ENCODE assay signal across 19 cellular contexts in the genomic region with DNA sequence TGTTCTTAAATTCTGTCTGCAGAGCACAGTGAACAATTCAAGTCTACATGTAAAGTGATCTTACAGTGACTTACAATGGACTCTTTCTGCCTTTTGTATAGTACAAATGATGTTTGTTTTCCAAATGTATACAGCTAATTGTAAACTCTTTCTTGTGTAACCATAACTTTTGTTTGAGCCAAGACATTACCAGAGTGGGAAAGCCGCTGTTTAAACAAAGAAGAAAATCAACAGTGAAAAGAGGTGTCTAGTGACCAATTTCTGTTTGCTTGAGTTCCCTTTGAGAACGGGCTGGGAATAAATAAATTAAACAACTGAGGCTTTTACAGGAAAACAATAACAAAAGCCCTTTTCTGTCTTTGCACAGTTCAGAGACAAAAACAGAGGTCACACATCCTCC.
DNase-seq lines count a peak whose midpoint lies in the region; ATAC-seq and TF ChIP-seq lines count a peak whose summit lies in the region.
"Had no signal": no experiment of that assay in that cellular context is flagged by ENCODE, and none has a peak within 500 bp of the region (broad histone marks: within the 10 kb centered on the region; RNA-seq: fewer than 3 reads in every experiment).

No MANE protein-coding gene starts in this region.

- H3K9me3 Mint-ChIP-seq in endodermal cell = no peaks in the 10 kb centered on the region
- H3K9me3 Mint-ChIP-seq in activated T-cell treated with anti-CD3 and anti-CD28 coated beads, Interleukin-2, amount 50 U/mL, for 4 hours = peaks cover 11% of the 10 kb centered on the region

- no peak overlapping the region for H3K9ac ChIP-seq in endodermal cell (ENCODE audit: extremely low read depth, low read length, poor library complexity, severe bottlenecking)

- no peak overlapping the region for H3K4me3 ChIP-seq in endodermal cell (ENCODE audit: low read length)
- H3K4me3 ChIP-seq in breast epithelium = no peak overlapping the region
- H3K4me3 ChIP-seq: K562, ovary, spleen had no signal

- 48 to 78% methylated on average over 2 of the region's 2 CpGs for WGBS in endodermal cell (ENCODE audit: insufficient coverage in 1 of 2, insufficient read length in 1 of 2), 2 experiments

- TF ChIP-seq CTCF in endodermal cell (conservative IDR thresholded peaks at IDR 0.05) (no peak), breast epithelium (IDR thresholded peaks at IDR 0.05) (no peak)

- H3K36me3 ChIP-seq in endodermal cell (ENCODE audit: control insufficient read depth, insufficient read depth, low read length) = no peaks in the 10 kb centered on the region
- no peaks in the 10 kb centered on the region for H3K36me3 ChIP-seq in breast epithelium
- H3K36me3 ChIP-seq: ovary, spleen had no signal

- DNase-seq in NCI-H1105 treated with DMSO at 0.1 percent for 48 hours (lab: John Stamatoyannopoulos, UW) (peak; percentile 84), NCI-H2196 treated with DMSO at 0.1 percent for 48 hours (lab: John Stamatoyannopoulos, UW; ENCODE audit: unreplicated experiment) (peak; percentile 69), endodermal cell (no peak), substantia nigra (lab: John Stamatoyannopoulos, UW) (peak in 5 of 49 donors; percentile 1 to 34 (median 11)), breast epithelium (ENCODE audit: low spot score in 2 of 2) (no peak)
- DNase-seq in activated T-cell treated with anti-CD3 and anti-CD28 coated beads, Interleukin-2, amount 50 U/mL, for 4 hours = no peak
- DNase-seq: activated CD4-positive, alpha-beta T cell treated with anti-CD3 and anti-CD28 coated beads, Interleukin-2, amount 50 U/mL, for 1 hour; activated T-cell treated with anti-CD3 and anti-CD28 coated beads, Interleukin-2, amount 50 U/mL, for 24 hours; foreskin keratinocyte; NCI-H1694; ovary; spleen; stimulated activated naive CD8-positive, alpha-beta T cell treated with anti-CD3 and anti-CD28 coated beads, Interleukin-15, amount 100 ng/mL, for 72 hours had no signal

- peaks cover 2% of the 10 kb centered on the region for H3K4me1 ChIP-seq in endodermal cell (ENCODE audit: control insufficient read depth, insufficient read depth, low read length)
- no peaks in the 10 kb centered on the region for H3K4me1 ChIP-seq in breast epithelium
- H3K4me1 ChIP-seq: foreskin keratinocyte, spleen had no signal

- no peaks in the 10 kb centered on the region for H3K27me3 Mint-ChIP-seq in endodermal cell (ENCODE audit: insufficient read depth)
- H3K27me3 Mint-ChIP-seq in activated T-cell treated with anti-CD3 and anti-CD28 coated beads, Interleukin-2, amount 50 U/mL, for 4 hours (ENCODE audit: low read depth) = no peaks in the 10 kb centered on the region
- H3K27me3 Mint-ChIP-seq: activated T-cell treated with anti-CD3 and anti-CD28 coated beads, Interleukin-2, amount 50 U/mL, for 24 hours; central memory CD8-positive, alpha-beta T cell; stimulated activated naive CD8-positive, alpha-beta T cell treated with anti-CD3 and anti-CD28 coated beads, Interleukin-15, amount 100 ng/mL, for 72 hours had no signal

- H3K27me3 ChIP-seq in endodermal cell (ENCODE audit: control insufficient read depth, insufficient read depth, low read length, poor library complexity, severe bottlenecking) (no peaks in the 10 kb centered on the region), breast epithelium (no peaks in the 10 kb centered on the region)
- H3K27me3 ChIP-seq: foreskin keratinocyte, ovary, spleen had no signal

- intact Hi-C loops in breast epithelium (cut with DNase I; ENCODE audit: low total_unique reads) = no loop called here

- no peak for TF ChIP-seq POLR2A in breast epithelium (IDR thresholded peaks at IDR 0.05)

- H3K27ac ChIP-seq in endodermal cell (ENCODE audit: low read depth, low read length) (peak overlapping the region; percentile 65), substantia nigra (ENCODE audit: low read depth, low read length, poor library complexity, severe bottlenecking) (peak overlapping the region; percentile 63), breast epithelium (no peak overlapping the region)
- H3K27ac ChIP-seq: C4-2B, foreskin keratinocyte, ovary, spleen had no signal

- H3K9me3 ChIP-seq in endodermal cell (ENCODE audit: control insufficient read depth, low read length) = no peaks in the 10 kb centered on the region
- H3K9me3 ChIP-seq in breast epithelium = no peaks in the 10 kb centered on the region
- H3K9me3 ChIP-seq: ovary had no signal

- H3K27ac Mint-ChIP-seq in endodermal cell = peak overlapping the region; percentile 18
- H3K27ac Mint-ChIP-seq: activated T-cell treated with anti-CD3 and anti-CD28 coated beads, Interleukin-2, amount 50 U/mL, for 24 hours; mesothelial cell of epicardium; stimulated activated naive CD8-positive, alpha-beta T cell treated with anti-CD3 and anti-CD28 coated beads, Interleukin-15, amount 100 ng/mL, for 72 hours had no signal

- no peak overlapping the region for H3K4me3 Mint-ChIP-seq in endodermal cell
- no peak overlapping the region for H3K4me3 Mint-ChIP-seq in activated T-cell treated with anti-CD3 and anti-CD28 coated beads, Interleukin-2, amount 50 U/mL, for 4 hours
- H3K4me3 Mint-ChIP-seq: activated T-cell treated with anti-CD3 and anti-CD28 coated beads, Interleukin-2, amount 50 U/mL, for 24 hours; central memory CD8-positive, alpha-beta T cell; mesothelial cell of epicardium; stimulated activated naive CD8-positive, alpha-beta T cell treated with anti-CD3 and anti-CD28 coated beads, Interleukin-15, amount 100 ng/mL, for 72 hours had no signal

- no peaks in the 10 kb centered on the region for H3K36me3 Mint-ChIP-seq in endodermal cell (ENCODE audit: low read depth)
- no peaks in the 10 kb centered on the region for H3K36me3 Mint-ChIP-seq in activated T-cell treated with anti-CD3 and anti-CD28 coated beads, Interleukin-2, amount 50 U/mL, for 4 hours (ENCODE audit: insufficient read depth)
- H3K36me3 Mint-ChIP-seq: mesothelial cell of epicardium had no signal

- H3K4me1 Mint-ChIP-seq in endodermal cell = peaks cover 7% of the 10 kb centered on the region
- H3K4me1 Mint-ChIP-seq in activated T-cell treated with anti-CD3 and anti-CD28 coated beads, Interleukin-2, amount 50 U/mL, for 4 hours (ENCODE audit: low read depth) = no peaks in the 10 kb centered on the region
- H3K4me1 Mint-ChIP-seq: central memory CD8-positive, alpha-beta T cell; mesothelial cell of epicardium; stimulated activated naive CD8-positive, alpha-beta T cell treated with anti-CD3 and anti-CD28 coated beads, Interleukin-15, amount 100 ng/mL, for 72 hours had no signal

- ATAC-seq in GM18511 (IDR thresholded peaks at IDR 0.05; ENCODE audit: unreplicated experiment) = no peak
- no peak for ATAC-seq in activated T-cell treated with anti-CD3 and anti-CD28 coated beads, Interleukin-2, amount 50 U/mL, for 4 hours
- ATAC-seq: foreskin keratinocyte; K562; SK-N-SH treated with all-trans-retinoic acid at 6 μM for 48 hours; stimulated activated naive CD8-positive, alpha-beta T cell treated with anti-CD3 and anti-CD28 coated beads, Interleukin-15, amount 100 ng/mL, for 72 hours had no signal

Comparison
In these comparisons a context has a peak if more than half of its experiments do, and no peak if none do; other contexts are left out.
1. DNase-seq: peak in NCI-H1105 treated with DMSO at 0.1 percent for 48 hours (single experiment) and NCI-H2196 treated with DMSO at 0.1 percent for 48 hours (single experiment); none in endodermal cell (single experiment), activated T-cell treated with anti-CD3 and anti-CD28 coated beads, Interleukin-2, amount 50 U/mL, for 4 hours (single experiment) and breast epithelium (0 of 2).
2. H3K27ac ChIP-seq: peak in endodermal cell (single experiment) and substantia nigra (single experiment); none in breast epithelium (0 of 2).